17 cellular contexts compared by ENCODE assay signal in the genomic region with DNA sequence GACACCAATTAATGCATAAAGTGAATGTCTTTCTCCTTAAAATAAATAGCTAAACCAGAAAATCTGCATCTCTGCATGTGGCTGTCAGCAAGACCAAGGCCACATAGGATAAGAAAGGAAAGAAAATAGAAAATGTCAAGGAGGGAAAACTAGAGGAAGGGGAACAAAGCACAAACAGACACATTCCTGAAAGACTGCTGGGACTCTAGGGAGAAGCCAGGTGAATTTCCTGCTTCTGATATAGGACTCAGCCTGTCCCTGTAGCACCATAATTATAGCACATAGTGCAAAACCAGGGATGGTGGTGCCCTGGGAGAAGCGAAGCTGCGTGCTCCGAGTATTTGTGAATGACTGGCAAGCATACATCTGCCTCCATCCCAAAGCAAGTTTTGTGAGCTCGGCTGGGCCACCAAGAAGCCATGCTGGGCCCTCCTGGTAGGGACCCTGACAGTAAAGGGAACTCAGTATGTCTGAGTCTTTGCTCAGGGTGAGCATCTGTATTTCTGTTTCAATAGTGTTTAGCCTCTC. TPM values are rescaled to one million over a fixed set of nuclear protein-coding genes. Genes with fewer than 3 reads are reported as not detected.
DNase-seq lines count a peak whose midpoint lies in the region; ATAC-seq, FAIRE-seq and TF ChIP-seq lines count a peak whose summit lies in the region.
"Had no signal": no experiment of that assay in that cellular context is flagged by ENCODE, and none has a peak within 500 bp of the region (broad histone marks: within the 10 kb centered on the region; RNA-seq: fewer than 3 reads in every experiment).

No MANE protein-coding gene starts in this region.

- H2AFZ ChIP-seq in hepatocyte (no peak overlapping the region), HepG2 (ENCODE audit: low read length) (no peak overlapping the region)

- H3K79me2 ChIP-seq in hepatocyte, result peaks cover 68% of the 10 kb centered on the region
- no peaks in the 10 kb centered on the region for H3K79me2 ChIP-seq in HepG2 (ENCODE audit: insufficient read depth, low read length)

- H3K4me1 ChIP-seq in SJSA1 (replicated peaks) (peaks cover 100% of the 10 kb centered on the region), hepatocyte (ENCODE audit: insufficient read depth) (peaks cover 44% of the 10 kb centered on the region), HepG2 (ENCODE audit: insufficient read depth, low read length) (no peaks in the 10 kb centered on the region)

- H3K27ac Mint-ChIP-seq in Calu3 (ENCODE audit: unreplicated experiment) (peak overlapping the region; percentile 86), progenitor cell of endocrine pancreas (peak overlapping the region; percentile 57)
- H3K27ac Mint-ChIP-seq in naive thymus-derived CD8-positive, alpha-beta T cell, result no peak overlapping the region

- H3K4me1 Mint-ChIP-seq in Calu3 (ENCODE audit: low read depth, unreplicated experiment) (peaks cover 43% of the 10 kb centered on the region), progenitor cell of endocrine pancreas (ENCODE audit: low read depth) (peaks cover 20% of the 10 kb centered on the region)
- no peaks in the 10 kb centered on the region for H3K4me1 Mint-ChIP-seq in naive thymus-derived CD8-positive, alpha-beta T cell

- no peaks in the 10 kb centered on the region for H3K36me3 Mint-ChIP-seq in Calu3 (ENCODE audit: insufficient read depth, unreplicated experiment)
- H3K36me3 Mint-ChIP-seq in progenitor cell of endocrine pancreas (ENCODE audit: insufficient read depth), result peaks cover 17% of the 10 kb centered on the region
- H3K36me3 Mint-ChIP-seq in naive thymus-derived CD8-positive, alpha-beta T cell, result no peaks in the 10 kb centered on the region

- ATAC-seq in naive thymus-derived CD8-positive, alpha-beta T cell, result no peak
- no peak for ATAC-seq in HepG2
- ATAC-seq: activated CD4-positive, CD25-positive, alpha-beta regulatory T cell treated with anti-CD3 and anti-CD28 coated beads, Interleukin-2, amount 50 U/mL, for 24 hours; K562 had no signal

- TF ChIP-seq CTCF in Calu3 (IDR thresholded peaks at IDR 0.05; ENCODE audit: unreplicated experiment) (no peak), hepatocyte (IDR thresholded peaks at IDR 0.05; ENCODE audit: poor library complexity) (no peak), progenitor cell of endocrine pancreas (IDR thresholded peaks at IDR 0.05; ENCODE audit: unreplicated experiment) (no peak), HepG2 (CRISPR knock-in tag; IDR thresholded peaks at IDR 0.05) (no peak)

- intact Hi-C loops in Calu3 (cut with micrococcal nuclease; ENCODE audit: unreplicated experiment) (no loop called here), HepG2 (cut with micrococcal nuclease; ENCODE audit: unreplicated experiment) (no loop called here)

- H3K9me3 ChIP-seq in SJSA1 (replicated peaks) (no peaks in the 10 kb centered on the region), hepatocyte (ENCODE audit: low read depth) (no peaks in the 10 kb centered on the region), HepG2 (ENCODE audit: low read length) (no peaks in the 10 kb centered on the region)
- H3K9me3 ChIP-seq: Peyer's patch, vagina had no signal

- H3K4me3 Mint-ChIP-seq in Calu3 (ENCODE audit: low read depth, unreplicated experiment) (no peak overlapping the region), progenitor cell of endocrine pancreas (ENCODE audit: low read depth) (no peak overlapping the region)
- no peak overlapping the region for H3K4me3 Mint-ChIP-seq in naive thymus-derived CD8-positive, alpha-beta T cell

- WGBS in hepatocyte (ENCODE audit: low lambda C conversion rate, missing lambda C conversion rate), result 94% methylated on average over 4 of the region's 4 CpGs
- whole genome bisulfite sequencing in HepG2 (ENCODE audit: low lambda C conversion rate), result 8% methylated on average over 4 of the region's 4 CpGs

- H3K27ac ChIP-seq in SJSA1 (peak overlapping the region; percentile 99), hepatocyte (peak overlapping the region; percentile 71), HepG2 (ENCODE audit: extremely low read length, insufficient read depth, low read length) (no peak overlapping the region)
- H3K27ac ChIP-seq: dorsolateral prefrontal cortex, Peyer's patch, vagina had no signal

- POLR2A ChIA-PET in naive thymus-derived CD8-positive, alpha-beta T cell (lab: Charles Lee), result no interaction called here
- POLR2A ChIA-PET in HepG2 (lab: Yijun Ruan, JAX), result no interaction called here

- no peak overlapping the region for H3K4me3 ChIP-seq in SJSA1
- no peak overlapping the region for H3K4me3 ChIP-seq in hepatocyte
- H3K4me3 ChIP-seq in HepG2 (replicated peaks in 1 of 3; ENCODE audit: insufficient read depth in 1 of 3, low read depth in 2 of 3, low read length in 3 of 3), result no peak overlapping the region
- H3K4me3 ChIP-seq: dorsolateral prefrontal cortex, K562, Peyer's patch, vagina had no signal

- H3K27me3 ChIP-seq in SJSA1 (replicated peaks) (no peaks in the 10 kb centered on the region), hepatocyte (no peaks in the 10 kb centered on the region), HepG2 (ENCODE audit: control insufficient read depth in 1 of 2, insufficient read depth in 2 of 2, low read length in 2 of 2) (peaks cover 0 to 25% of the 10 kb centered on the region in 2 experiments; a peak in 3 of 5 replicates)
- H3K27me3 ChIP-seq: dorsolateral prefrontal cortex, Peyer's patch, vagina had no signal

- no peak for TF ChIP-seq EP300 in HepG2 (IDR thresholded peaks at IDR 0.05; ENCODE audit: low read depth in 2 of 2, low read length in 2 of 2)
- no peak for TF ChIP-seq EP300 in HepG2 (CRISPR knock-in tag; IDR thresholded peaks at IDR 0.05; ENCODE audit: borderline replicate concordance)

- in situ Hi-C loops in HepG2 (cut with HindIII; ENCODE audit: extremely low pct_ligation_motif_present, low pct_unique_long_range_greater_than_20kb), result no loop called here

- H3K9me3 Mint-ChIP-seq in Calu3 (ENCODE audit: low read depth, unreplicated experiment), result peaks cover 3% of the 10 kb centered on the region
- H3K9me3 Mint-ChIP-seq in progenitor cell of endocrine pancreas (ENCODE audit: low read depth), result no peaks in the 10 kb centered on the region
- H3K9me3 Mint-ChIP-seq in naive thymus-derived CD8-positive, alpha-beta T cell, result no peaks in the 10 kb centered on the region

- no peak for TF ChIP-seq POLR2A in HepG2 (IDR thresholded peaks at IDR 0.05; ENCODE audit: insufficient read depth in 1 of 2, low read depth in 2 of 2, low read length in 2 of 2)

- DNase-seq in Calu3 (no peak), SJSA1 (ENCODE audit: low read depth in 1 of 2, low spot score in 2 of 2) (no peak), hepatocyte (ENCODE audit: low spot score) (no peak), progenitor cell of endocrine pancreas (ENCODE audit: low spot score, unreplicated experiment) (no peak), T1000 (lab: John Stamatoyannopoulos, UW) (no peak), HepG2 (ENCODE audit: low spot score) (no peak), NCI-H2107 treated with DMSO at 0.1 percent for 48 hours (lab: John Stamatoyannopoulos, UW; ENCODE audit: unreplicated experiment) (no peak)
- DNase-seq in naive thymus-derived CD8-positive, alpha-beta T cell, result no peak
- DNase-seq: dorsolateral prefrontal cortex, NCI-H1092 treated with DMSO at 0.1 percent for 48 hours, NCI-H774, Peyer's patch, T-helper 1 cell had no signal

- no peaks in the 10 kb centered on the region for H4K20me1 ChIP-seq in hepatocyte (ENCODE audit: insufficient read depth, poor library complexity, severe bottlenecking)
- no peaks in the 10 kb centered on the region for H4K20me1 ChIP-seq in HepG2 (ENCODE audit: insufficient read depth, low read length)

- H3K36me3 ChIP-seq in SJSA1, result peaks cover 88% of the 10 kb centered on the region
- H3K36me3 ChIP-seq in hepatocyte (replicated peaks; ENCODE audit: insufficient read depth, low read depth), result no peaks in the 10 kb centered on the region
- H3K36me3 ChIP-seq in HepG2 (replicated peaks in 1 of 2; ENCODE audit: control insufficient read depth in 1 of 2, insufficient read depth in 2 of 2, low read length in 2 of 2), result no peaks in the 10 kb centered on the region
- H3K36me3 ChIP-seq: Peyer's patch, vagina had no signal

- TF ChIP-seq RAD21 in HepG2 (CRISPR knock-in tag; IDR thresholded peaks at IDR 0.05), result no peak

- no TSS peak for BruUV-seq in Calu3 (replicated peaks; lab: Mats Ljungman, UMichigan)
- BruUV-seq in HepG2 (replicated peaks; lab: Mats Ljungman, UMichigan), result no TSS peak

- no peak for FAIRE-seq in HepG2 (lab: Jason Lieb, UNC)
- FAIRE-seq: G401.6, K562 had no signal

- H3K9me2 ChIP-seq in hepatocyte (replicated peaks; ENCODE audit: insufficient read depth), result no peaks in the 10 kb centered on the region

- H3K27me3 Mint-ChIP-seq in Calu3 (ENCODE audit: unreplicated experiment) (no peaks in the 10 kb centered on the region), progenitor cell of endocrine pancreas (no peaks in the 10 kb centered on the region)
- peaks cover 3 to 17% (median 9%) of the 10 kb centered on the region in 5 donors for H3K27me3 Mint-ChIP-seq in naive thymus-derived CD8-positive, alpha-beta T cell

- H3K4me2 ChIP-seq in hepatocyte, result no peak overlapping the region
- no peak overlapping the region for H3K4me2 ChIP-seq in HepG2 (ENCODE audit: low read depth, low read length)

- no peak overlapping the region for H3K9ac ChIP-seq in HepG2 (ENCODE audit: insufficient read depth, low read depth, low read length)

- CTCF ChIA-PET in Calu3 (lab: Charles Lee), result no interaction called here
- CTCF ChIA-PET in HepG2 (lab: Yijun Ruan, JAX; ENCODE audit: low intra/inter-chr PET ratio, low total read pairs), result no interaction called here

RNA-seq across cellular contexts. Expression of a gene that starts 14.2 kb away (rescaled TPM):
- total RNA-seq in Calu3 (2022), result 10.0 and 18.5 TPM in 2 replicates
- total RNA-seq in SJSA1 (2014; rRNA removed; shearing (Covaris generic)), result 1,346 and 1,532 TPM in 2 replicates
- total RNA-seq in hepatocyte, result 344 and 390 TPM in 2 replicates
- 183 and 195 TPM in 2 replicates for polyA plus RNA-seq in hepatocyte
- 210 and 225 TPM in 2 replicates for total RNA-seq in progenitor cell of endocrine pancreas
- total RNA-seq in naive thymus-derived CD8-positive, alpha-beta T cell, result under 1 TPM; 0.47 to 0.55 TPM
- under 1 TPM in 2 of 3 donors, not detected in 1; 0.23 to 0.82 TPM for polyA plus RNA-seq in naive thymus-derived CD8-positive, alpha-beta T cell
- 0.07 and 0.17 TPM in 2 replicates for total RNA-seq in HepG2 (2016; rRNA removed; fragmentation: Illumina TruSeq; extraction: Trizol)
- total RNA-seq in HepG2 (2016; cell fraction: cytosol; rRNA removed; fragmentation: Illumina TruSeq; extraction: Trizol; ENCODE audit: low read depth), result not detected in 2 replicates
- 0.19 and 0.30 TPM in 2 replicates for total RNA-seq in HepG2 (2016; cell fraction: insoluble cytoplasmic fraction; rRNA removed; fragmentation: Illumina TruSeq; extraction: Trizol)
- total RNA-seq in HepG2 (2016; cell fraction: membrane; rRNA removed; fragmentation: Illumina TruSeq; extraction: Trizol), result 0.14 TPM in 1 of 2 replicates, not detected in the other
- 0.22 and 0.25 TPM in 2 replicates for total RNA-seq in HepG2 (2016; cell fraction: nucleus; rRNA removed; fragmentation: Illumina TruSeq; extraction: Trizol)
- polyA plus RNA-seq in HepG2 (2011; rRNA removed), result 0.18 and 0.29 TPM in 2 replicates
- 0.12 and 0.40 TPM in 2 replicates for polyA plus RNA-seq in HepG2 (2011; cell fraction: cytosol; rRNA removed)
- 0.64 and 1.1 TPM in 2 replicates for polyA plus RNA-seq in HepG2 (2011; cell fraction: nucleus; rRNA removed)
- 0.11 and 0.23 TPM in 2 replicates for polyA plus RNA-seq in HepG2 (2012)
- not detected in 2 replicates for polyA plus RNA-seq in HepG2 (2016; cell fraction: cytosol; fragmentation: Illumina TruSeq; extraction: Trizol; ENCODE audit: low read depth)
- 0.14 and 0.49 TPM in 2 replicates for polyA plus RNA-seq in HepG2 (2016; cell fraction: insoluble cytoplasmic fraction; fragmentation: Illumina TruSeq; extraction: Trizol; ENCODE audit: low read depth)
- polyA plus RNA-seq in HepG2 (2016; cell fraction: membrane; fragmentation: Illumina TruSeq; extraction: Trizol; ENCODE audit: low read depth), result 0.03 and 0.05 TPM in 2 replicates
- not detected in 2 replicates for polyA plus RNA-seq in HepG2 (2016; cell fraction: nucleus; fragmentation: Illumina TruSeq; extraction: Trizol; ENCODE audit: insufficient read depth, low read depth)
- polyA minus RNA-seq in HepG2 (2011; rRNA and poly(A)+ RNA removed; ENCODE audit: low replicate concordance), result 1.3 and 8.9 TPM in 2 replicates
- polyA minus RNA-seq in HepG2 (2011; cell fraction: cytosol; rRNA and poly(A)+ RNA removed), result 0.69 TPM in 1 of 2 replicates, not detected in the other
- polyA minus RNA-seq in HepG2 (2011; cell fraction: nucleus; rRNA and poly(A)+ RNA removed), result 0.62 and 2.8 TPM in 2 replicates

Comparison
In these comparisons a context has a peak if more than half of its experiments do, and no peak if none do; other contexts are left out.
1. H3K27ac Mint-ChIP-seq: peak in Calu3 (single experiment) and progenitor cell of endocrine pancreas (single experiment); none in naive thymus-derived CD8-positive, alpha-beta T cell (0 of 10).